ENCODE assay signal across 23 cellular contexts in the genomic region with DNA sequence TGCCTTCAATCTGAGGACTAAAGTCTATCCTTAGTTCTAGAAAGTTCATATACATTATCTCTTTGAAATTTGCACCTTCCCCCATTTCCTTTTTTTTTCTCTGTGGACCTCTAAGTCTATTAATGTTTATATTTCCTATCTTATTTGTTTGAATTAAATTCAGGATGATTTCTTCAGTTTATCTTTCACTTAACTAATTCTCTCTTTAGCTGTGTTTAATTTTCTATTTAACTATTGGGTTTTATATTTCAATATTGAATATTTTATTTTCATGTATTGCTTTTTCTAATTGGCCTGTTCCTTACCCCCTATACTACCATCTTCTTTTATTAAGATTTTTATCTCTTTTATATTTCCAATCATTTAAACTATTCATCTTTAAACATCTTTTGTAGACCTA.
"Had no signal": no experiment of that assay in that cellular context is flagged by ENCODE, and none has a peak within 500 bp of the region (broad histone marks: within the 10 kb centered on the region; RNA-seq: fewer than 3 reads in every experiment).

No MANE protein-coding gene starts in this region.

- ATAC-seq: activated T-cell treated with anti-CD3 and anti-CD28 coated beads, Interleukin-2, amount 50 U/mL, for 72 hours; heart right ventricle; right lobe of liver had no signal

- H3K27me3 Mint-ChIP-seq: progenitor cell of endocrine pancreas had no signal

- H3K27ac Mint-ChIP-seq: activated naive CD8-positive, alpha-beta T cell; activated T-cell treated with anti-CD3 and anti-CD28 coated beads, Interleukin-2, amount 50 U/mL, for 72 hours; progenitor cell of endocrine pancreas had no signal

- H3K27ac ChIP-seq: brain microvascular endothelial cell, heart right ventricle, ovary, right lobe of liver, VCaP had no signal

- H3K4me3 Mint-ChIP-seq: activated naive CD8-positive, alpha-beta T cell; activated T-cell treated with anti-CD3 and anti-CD28 coated beads, Interleukin-2, amount 50 U/mL, for 72 hours; nephron had no signal

- DNase-seq: activated CD4-positive, alpha-beta T cell treated with anti-CD3 and anti-CD28 coated beads for 4 hours; activated CD4-positive, alpha-beta T cell treated with anti-CD3 and anti-CD28 coated beads, Interleukin-2, amount 50 U/mL, for 4 hours; activated effector memory CD4-positive, alpha-beta T cell treated with Interleukin-2 at 50 U/mL for 16 hours; activated naive CD4-positive, alpha-beta T cell treated with Interleukin-2 at 50 U/mL for 16 hours; activated T-cell treated with anti-CD3 and anti-CD28 coated beads for 4 hours; activated T-cell treated with anti-CD3 and anti-CD28 coated beads, Interleukin-2, amount 50 U/mL, for 72 hours; brain microvascular endothelial cell; cortex of kidney; esophagus squamous epithelium; foreskin melanocyte; heart right ventricle; left ventricle myocardium inferior; ovary; stimulated activated CD4-positive, alpha-beta T cell treated with anti-CD3 and anti-CD28 coated beads, Interleukin-2, amount 100 ng/mL, for 48 hours; stimulated activated naive CD4-positive, alpha-beta T cell treated with Interleukin-2 at 50 U/mL for 16 hours; T-helper 9 cell; transverse colon had no signal

- H3K9me3 ChIP-seq: esophagus squamous epithelium, ovary, right lobe of liver had no signal

- H3K27me3 ChIP-seq: brain microvascular endothelial cell, esophagus squamous epithelium, heart right ventricle, ovary, right lobe of liver, transverse colon had no signal

- H3K36me3 ChIP-seq: brain microvascular endothelial cell, heart right ventricle, left ventricle myocardium inferior, ovary, right lobe of liver, transverse colon had no signal

- H3K4me3 ChIP-seq: esophagus squamous epithelium, heart right ventricle, left ventricle myocardium inferior, lung, ovary, right lobe of liver, transverse colon had no signal
